1 cellular context compared by ENCODE assay signal in genomic region chr14:36661506-36662257, GRCh38.
TF ChIP-seq lines count a peak whose summit lies in the region.

Gene PAX9 (plus strand): TSS chr14:36661860. CDS start chr14:36662090, 230 bp downstream.

TF ChIP-seq in K562, 482 proteins besides CTCF, POLR2A, EP300 and RAD21 (continued from another document):
- TF ChIP-seq FOS (IDR thresholded peaks at IDR 0.05; ENCODE audit: extremely low read depth, insufficient read length) (peak; percentile 30), IFI16 (CRISPR knock-in tag; IDR thresholded peaks at IDR 0.05) (no peak), SPI1 (IDR thresholded peaks at IDR 0.05; ENCODE audit: borderline replicate concordance, low read depth, low read length) (peak; percentile 54; the same call in 1 of the 2 replicates), ZNF23 (CRISPR knock-in tag; IDR thresholded peaks at IDR 0.05) (no peak), BRF1 (IDR thresholded peaks at IDR 0.05; ENCODE audit: borderline replicate concordance, extremely low read depth, insufficient read length) (no peak), ZNF280B (CRISPR knock-in tag; IDR thresholded peaks at IDR 0.05) (no peak), ZNF143 (CRISPR knock-in tag; IDR thresholded peaks at IDR 0.05) (no peak), ZNF316 (IDR thresholded peaks at IDR 0.05) (peak; percentile 83), ZBTB17 (CRISPR knock-in tag; IDR thresholded peaks at IDR 0.05) (no peak), MEF2D (tag; conservative IDR thresholded peaks at IDR 0.05; ENCODE audit: low read depth) (no peak), TEAD4 (IDR thresholded peaks at IDR 0.05; ENCODE audit: low read length) (no peak), TEAD4 (CRISPR knock-in tag; IDR thresholded peaks at IDR 0.05; ENCODE audit: borderline replicate concordance) (no peak), RBM22 (IDR thresholded peaks at IDR 0.05; ENCODE audit: low read depth, low read length, poor library complexity, severe bottlenecking) (no peak)
- TF ChIP-seq, protein P1, sequence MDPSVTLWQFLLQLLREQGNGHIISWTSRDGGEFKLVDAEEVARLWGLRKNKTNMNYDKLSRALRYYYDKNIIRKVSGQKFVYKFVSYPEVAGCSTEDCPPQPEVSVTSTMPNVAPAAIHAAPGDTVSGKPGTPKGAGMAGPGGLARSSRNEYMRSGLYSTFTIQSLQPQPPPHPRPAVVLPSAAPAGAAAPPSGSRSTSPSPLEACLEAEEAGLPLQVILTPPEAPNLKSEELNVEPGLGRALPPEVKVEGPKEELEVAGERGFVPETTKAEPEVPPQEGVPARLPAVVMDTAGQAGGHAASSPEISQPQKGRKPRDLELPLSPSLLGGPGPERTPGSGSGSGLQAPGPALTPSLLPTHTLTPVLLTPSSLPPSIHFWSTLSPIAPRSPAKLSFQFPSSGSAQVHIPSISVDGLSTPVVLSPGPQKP (CRISPR knock-in tag; IDR thresholded peaks at IDR 0.05): no peak
- TF ChIP-seq, protein P2, sequence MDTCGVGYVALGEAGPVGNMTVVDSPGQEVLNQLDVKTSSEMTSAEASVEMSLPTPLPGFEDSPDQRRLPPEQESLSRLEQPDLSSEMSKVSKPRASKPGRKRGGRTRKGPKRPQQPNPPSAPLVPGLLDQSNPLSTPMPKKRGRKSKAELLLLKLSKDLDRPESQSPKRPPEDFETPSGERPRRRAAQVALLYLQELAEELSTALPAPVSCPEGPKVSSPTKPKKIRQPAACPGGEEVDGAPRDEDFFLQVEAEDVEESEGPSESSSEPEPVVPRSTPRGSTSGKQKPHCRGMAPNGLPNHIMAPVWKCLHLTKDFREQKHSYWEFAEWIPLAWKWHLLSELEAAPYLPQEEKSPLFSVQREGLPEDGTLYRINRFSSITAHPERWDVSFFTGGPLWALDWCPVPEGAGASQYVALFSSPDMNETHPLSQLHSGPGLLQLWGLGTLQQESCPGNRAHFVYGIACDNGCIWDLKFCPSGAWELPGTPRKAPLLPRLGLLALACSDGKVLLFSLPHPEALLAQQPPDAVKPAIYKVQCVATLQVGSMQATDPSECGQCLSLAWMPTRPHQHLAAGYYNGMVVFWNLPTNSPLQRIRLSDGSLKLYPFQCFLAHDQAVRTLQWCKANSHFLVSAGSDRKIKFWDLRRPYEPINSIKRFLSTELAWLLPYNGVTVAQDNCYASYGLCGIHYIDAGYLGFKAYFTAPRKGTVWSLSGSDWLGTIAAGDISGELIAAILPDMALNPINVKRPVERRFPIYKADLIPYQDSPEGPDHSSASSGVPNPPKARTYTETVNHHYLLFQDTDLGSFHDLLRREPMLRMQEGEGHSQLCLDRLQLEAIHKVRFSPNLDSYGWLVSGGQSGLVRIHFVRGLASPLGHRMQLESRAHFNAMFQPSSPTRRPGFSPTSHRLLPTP (IDR thresholded peaks at IDR 0.05; ENCODE audit: borderline replicate concordance, extremely low read depth, insufficient read length): no peak
